Comparison of ENCODE assay signal across 10 cellular contexts in genomic region chr12:1063852-1064251, GRCh38.
"Had no signal": no experiment of that assay in that cellular context is flagged by ENCODE, and none has a peak within 500 bp of the region (broad histone marks: within the 10 kb centered on the region; RNA-seq: fewer than 3 reads in every experiment).

No MANE protein-coding gene starts in this region.

- H3K4me3 Mint-ChIP-seq: GM23338, H9, HFFc6 had no signal

- FAIRE-seq: H1, H54, HTR-8/SVneo had no signal

- H3K27ac ChIP-seq: KMS-11 had no signal

- H3K9ac ChIP-seq: KMS-11 had no signal

- H3K4me3 ChIP-seq: GM23338 had no signal

- DNase-seq: H9, HCEC 1CT, HFFc6, IMR-90, KBM-7 had no signal

- H3K4me1 Mint-ChIP-seq: GM23338 had no signal

- H3K4me2 ChIP-seq: GM23338, KMS-11 had no signal

- H2AFZ ChIP-seq: GM23338 had no signal

- H3K27ac Mint-ChIP-seq: GM23338, H9, HFFc6 had no signal

- ATAC-seq: GM23338 had no signal
